35 cellular contexts compared by ENCODE assay signal in the genomic region with DNA sequence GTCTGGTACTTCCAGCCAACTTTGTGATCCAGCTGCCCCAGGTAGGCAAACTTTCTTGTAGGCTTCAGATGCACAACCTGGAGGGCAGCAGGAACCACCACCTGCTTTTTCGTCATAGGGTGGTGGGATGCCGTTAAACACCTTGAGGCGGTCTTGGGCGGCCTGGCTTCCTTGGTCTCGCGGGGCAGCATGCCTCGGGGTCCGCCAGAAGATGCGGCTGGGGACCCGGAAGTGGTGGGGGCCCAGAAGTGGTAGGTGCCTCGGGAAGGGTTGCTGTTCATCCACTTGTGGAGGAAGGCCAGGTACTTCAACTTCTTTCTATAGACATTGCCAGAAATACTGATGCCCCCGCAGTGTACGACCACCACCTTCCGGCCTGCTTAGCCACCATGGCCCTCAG. TPM values are rescaled to one million over a fixed set of nuclear protein-coding genes. Genes with fewer than 3 reads are reported as not detected.
"Had no signal": no experiment of that assay in that cellular context is flagged by ENCODE, and none has a peak within 500 bp of the region (broad histone marks: within the 10 kb centered on the region; RNA-seq: fewer than 3 reads in every experiment).

No MANE protein-coding gene starts in this region.

- ATAC-seq: activated CD8-positive, alpha-beta T cell treated with anti-CD3 and anti-CD28 coated beads for 36 hours; activated naive CD4-positive, alpha-beta T cell treated with anti-CD3 and anti-CD28 coated beads, Interleukin-2, amount 50 U/mL, for 72 hours; activated T-cell treated with anti-CD3 and anti-CD28 coated beads, Interleukin-2, amount 50 U/mL, for 4 hours; activated T-cell treated with anti-CD3 and anti-CD28 coated beads, Interleukin-2, amount 50 U/mL, for 72 hours; body of pancreas had no signal

- H3K27ac ChIP-seq: adrenal gland, body of pancreas, brain microvascular endothelial cell, breast epithelium, VCaP had no signal

- H3K4me3 Mint-ChIP-seq: activated B cell treated with CpG ODN at 0.5 μM for 24 hours; activated CD4-positive, alpha-beta memory T cell treated with anti-CD3 and anti-CD28 coated beads for 36 hours; activated CD4-positive, alpha-beta T cell treated with anti-CD3 and anti-CD28 coated beads, Interleukin-2, amount 10 ng/mL, durations not matched to agents 24 days and 14 days; activated CD8-positive, alpha-beta T cell treated with anti-CD3 and anti-CD28 coated beads for 36 hours; activated naive CD4-positive, alpha-beta T cell treated with anti-CD3 and anti-CD28 coated beads for 36 hours; activated naive CD8-positive, alpha-beta T cell treated with anti-CD3 and anti-CD28 coated beads for 36 hours; activated T-cell treated with anti-CD3 and anti-CD28 coated beads, Interleukin-2, amount 50 U/mL, for 4 hours; activated T-cell treated with anti-CD3 and anti-CD28 coated beads, Interleukin-2, amount 50 U/mL, for 72 hours; T-helper 1 cell treated with Interleukin-12 subunit alpha and Interleukin-12 subunit beta and Interleukin-4 antibody, amounts not matched to agents 30 μg/mL and 1 μg/mL, for 36 hours; T-helper 2 cell treated with Interferon-gamma antibody and Interleukin-4, amounts not matched to agents 5 μg/mL and 100 μg/mL, for 36 hours had no signal

- H3K36me3 ChIP-seq: adrenal gland, brain microvascular endothelial cell, breast epithelium had no signal

- H3K27me3 ChIP-seq: adrenal gland, body of pancreas, brain microvascular endothelial cell, breast epithelium had no signal

- H3K36me3 Mint-ChIP-seq: activated naive CD4-positive, alpha-beta T cell treated with anti-CD3 and anti-CD28 coated beads, Interleukin-2, amount 50 U/mL, for 72 hours had no signal

- H3K27me3 Mint-ChIP-seq: activated B cell treated with CpG ODN at 0.5 μM for 24 hours; activated CD4-positive, alpha-beta memory T cell treated with anti-CD3 and anti-CD28 coated beads for 36 hours; activated CD4-positive, alpha-beta T cell treated with anti-CD3 and anti-CD28 coated beads, Interleukin-2, amount 10 ng/mL, durations not matched to agents 24 days and 14 days; activated CD8-positive, alpha-beta T cell treated with anti-CD3 and anti-CD28 coated beads for 36 hours; activated naive CD8-positive, alpha-beta T cell treated with anti-CD3 and anti-CD28 coated beads for 36 hours had no signal

- FAIRE-seq: astrocyte, TTC549 had no signal

- H3K27ac Mint-ChIP-seq: activated B cell treated with CpG ODN at 0.5 μM for 24 hours; activated CD4-positive, alpha-beta memory T cell treated with anti-CD3 and anti-CD28 coated beads for 36 hours; activated CD4-positive, alpha-beta T cell treated with anti-CD3 and anti-CD28 coated beads, Interleukin-2, amount 10 ng/mL, durations not matched to agents 24 days and 14 days; activated CD8-positive, alpha-beta T cell treated with anti-CD3 and anti-CD28 coated beads for 36 hours; activated naive CD4-positive, alpha-beta T cell treated with anti-CD3 and anti-CD28 coated beads for 36 hours; activated naive CD8-positive, alpha-beta T cell treated with anti-CD3 and anti-CD28 coated beads for 36 hours; activated T-cell treated with anti-CD3 and anti-CD28 coated beads, Interleukin-2, amount 50 U/mL, for 72 hours; T-helper 1 cell treated with Interleukin-12 subunit alpha and Interleukin-12 subunit beta and Interleukin-4 antibody, amounts not matched to agents 30 μg/mL and 1 μg/mL, for 36 hours; T-helper 2 cell treated with Interferon-gamma antibody and Interleukin-4, amounts not matched to agents 5 μg/mL and 100 μg/mL, for 36 hours had no signal

- H3K9me3 ChIP-seq: adrenal gland, body of pancreas, breast epithelium had no signal

- H3K4me3 ChIP-seq: adrenal gland, body of pancreas, breast epithelium had no signal

- DNase-seq: activated B cell treated with CpG ODN at 0.5 μM for 24 hours; activated CD4-positive, alpha-beta memory T cell treated with anti-CD3 and anti-CD28 coated beads for 36 hours; activated CD4-positive, alpha-beta T cell treated with anti-CD3 and anti-CD28 coated beads for 4 hours; activated CD4-positive, alpha-beta T cell treated with anti-CD3 and anti-CD28 coated beads, Interleukin-2, amount 10 ng/mL, durations not matched to agents 24 days and 14 days; activated CD4-positive, alpha-beta T cell treated with anti-CD3 and anti-CD28 coated beads, Interleukin-2, amount 50 U/mL, for 1 hour; activated CD4-positive, alpha-beta T cell treated with anti-CD3 and anti-CD28 coated beads, Interleukin-2, amount 50 U/mL, for 4 hours; activated CD4-positive, CD25-positive, alpha-beta regulatory T cell treated with anti-CD3 and anti-CD28 coated beads, Interleukin-2, amount 50 U/mL, for 72 hours; activated CD8-positive, alpha-beta memory T cell treated with anti-CD3 and anti-CD28 coated beads, Interleukin-2, amount 50 U/mL, for 4 hours; activated CD8-positive, alpha-beta T cell treated with anti-CD3 and anti-CD28 coated beads for 36 hours; activated effector memory CD4-positive, alpha-beta T cell treated with anti-CD3 and anti-CD28 coated beads, Interleukin-2, amount 50 U/mL, for 16 hours; activated gamma-delta T cell treated with Interleukin-2 at 50 U/mL for 16 hours; activated naive CD4-positive, alpha-beta T cell; activated naive CD4-positive, alpha-beta T cell treated with anti-CD3 and anti-CD28 coated beads for 36 hours; activated naive CD4-positive, alpha-beta T cell treated with anti-CD3 and anti-CD28 coated beads, Interleukin-2, amount 50 U/mL, for 16 hours; activated naive CD8-positive, alpha-beta T cell treated with anti-CD3 and anti-CD28 coated beads for 36 hours; activated T-cell treated with anti-CD3 and anti-CD28 coated beads for 4 hours; activated T-cell treated with anti-CD3 and anti-CD28 coated beads, Interleukin-2, amount 50 U/mL, for 1 hour; activated T-cell treated with anti-CD3 and anti-CD28 coated beads, Interleukin-2, amount 50 U/mL, for 4 hours; activated T-cell treated with anti-CD3 and anti-CD28 coated beads, Interleukin-2, amount 50 U/mL, for 72 hours; adrenal gland; amniotic stem cell; aorta; body of pancreas; brain microvascular endothelial cell; central memory CD4-positive, alpha-beta T cell; T-helper 1 cell; T-helper 2 cell; T-helper 9 cell had no signal

- H3K9me3 Mint-ChIP-seq: activated B cell treated with CpG ODN at 0.5 μM for 24 hours; activated CD4-positive, alpha-beta memory T cell treated with anti-CD3 and anti-CD28 coated beads for 36 hours; activated CD4-positive, alpha-beta T cell treated with anti-CD3 and anti-CD28 coated beads, Interleukin-2, amount 10 ng/mL, durations not matched to agents 24 days and 14 days; activated CD8-positive, alpha-beta T cell treated with anti-CD3 and anti-CD28 coated beads for 36 hours; activated naive CD4-positive, alpha-beta T cell treated with anti-CD3 and anti-CD28 coated beads for 36 hours; activated naive CD4-positive, alpha-beta T cell treated with anti-CD3 and anti-CD28 coated beads, Interleukin-2, amount 50 U/mL, for 72 hours; activated naive CD8-positive, alpha-beta T cell treated with anti-CD3 and anti-CD28 coated beads for 36 hours; activated T-cell treated with anti-CD3 and anti-CD28 coated beads, Interleukin-2, amount 50 U/mL, for 4 hours; activated T-cell treated with anti-CD3 and anti-CD28 coated beads, Interleukin-2, amount 50 U/mL, for 72 hours; T-helper 1 cell treated with Interleukin-12 subunit alpha and Interleukin-12 subunit beta and Interleukin-4 antibody, amounts not matched to agents 30 μg/mL and 1 μg/mL, for 36 hours; T-helper 2 cell treated with Interferon-gamma antibody and Interleukin-4, amounts not matched to agents 5 μg/mL and 100 μg/mL, for 36 hours had no signal

- H3K4me1 ChIP-seq: adrenal gland, body of pancreas, breast epithelium had no signal

RNA-seq across cellular contexts. Expression of gene TCN2, which starts 47.4 kb away (rescaled TPM):
- total RNA-seq: activated B cell treated with CpG ODN at 0.5 μM for 24 hours had no signal
